In genomic region chr1:79550402-79550801, GRCh38 we compare ENCODE assay signal across 6 cellular contexts.
"Had no signal": no experiment of that assay in that cellular context is flagged by ENCODE, and none has a peak within 500 bp of the region (broad histone marks: within the 10 kb centered on the region; RNA-seq: fewer than 3 reads in every experiment).

No MANE protein-coding gene starts in this region.

- H3K27ac ChIP-seq: HL-60 had no signal

- ATAC-seq: HepG2, K562 had no signal

- H3K4me3 ChIP-seq: K562 had no signal

- DNase-seq: IMR-90, KBM-7, KG1 had no signal
